Comparison of ENCODE assay signal across 8 cellular contexts in genomic region chr20:23668477-23668951, GRCh38. TPM values are rescaled to one million over a fixed set of nuclear protein-coding genes. Genes with fewer than 3 reads are reported as not detected.
DNase-seq lines count a peak whose midpoint lies in the region; ATAC-seq and TF ChIP-seq lines count a peak whose summit lies in the region.

No MANE protein-coding gene starts in this region.

- H3K4me1 ChIP-seq in BLaER1, result peaks cover 51% of the 10 kb centered on the region

- no peak overlapping the region for H3K9ac ChIP-seq in BLaER1

- H3K4me3 Mint-ChIP-seq in activated T-cell treated with anti-CD3 and anti-CD28 coated beads, Interleukin-2, amount 50 U/mL, for 4 hours, result no peak overlapping the region

- H3K4me3 ChIP-seq in BLaER1, result no peak overlapping the region

- intact Hi-C loops in head of caudate nucleus (cut with DNase I), result no loop called here

- DNase-seq in NCI-H69 (lab: John Stamatoyannopoulos, UW) (peak; percentile 71), head of caudate nucleus (peak in 39 of 42 donors; percentile 23 to 83 (median 61)), pons (ENCODE audit: low spot score) (peak; percentile 48), GF-D8 (lab: John Stamatoyannopoulos, UW) (no peak)
- no peak for DNase-seq in activated T-cell treated with anti-CD3 and anti-CD28 coated beads, Interleukin-2, amount 50 U/mL, for 4 hours

- no peaks in the 10 kb centered on the region for H4K20me1 ChIP-seq in BLaER1

- peak; percentile 85 for ATAC-seq in GM18505 (IDR thresholded peaks at IDR 0.05; ENCODE audit: unreplicated experiment)
- ATAC-seq in HG03175 (IDR thresholded peaks at IDR 0.05; ENCODE audit: unreplicated experiment), result peak; percentile 82
- peak; percentile 58 for ATAC-seq in activated T-cell treated with anti-CD3 and anti-CD28 coated beads, Interleukin-2, amount 50 U/mL, for 4 hours

- H3K4me1 Mint-ChIP-seq in activated T-cell treated with anti-CD3 and anti-CD28 coated beads, Interleukin-2, amount 50 U/mL, for 4 hours (ENCODE audit: low read depth), result no peaks in the 10 kb centered on the region

- no peaks in the 10 kb centered on the region for H3K9me3 ChIP-seq in BLaER1

- no peaks in the 10 kb centered on the region for H3K36me3 ChIP-seq in BLaER1

- H3K36me3 Mint-ChIP-seq in activated T-cell treated with anti-CD3 and anti-CD28 coated beads, Interleukin-2, amount 50 U/mL, for 4 hours (ENCODE audit: insufficient read depth), result no peaks in the 10 kb centered on the region

- H3K4me2 ChIP-seq in BLaER1, result peak overlapping the region; percentile 87

- H3K27ac ChIP-seq in BLaER1, result no peak overlapping the region

- no peaks in the 10 kb centered on the region for H3K27me3 Mint-ChIP-seq in activated T-cell treated with anti-CD3 and anti-CD28 coated beads, Interleukin-2, amount 50 U/mL, for 4 hours (ENCODE audit: low read depth)

- TF ChIP-seq POLR2A in GM18505 (IDR thresholded peaks at IDR 0.05; ENCODE audit: borderline replicate concordance, extremely low read depth, insufficient read depth, insufficient read length), result no peak

- no peaks in the 10 kb centered on the region for H3K27me3 ChIP-seq in BLaER1

- H3K9me3 Mint-ChIP-seq in activated T-cell treated with anti-CD3 and anti-CD28 coated beads, Interleukin-2, amount 50 U/mL, for 4 hours, result no peaks in the 10 kb centered on the region

RNA-seq across cellular contexts. Expression of gene CST4, which starts 20.3 kb away (rescaled TPM):
- total RNA-seq in activated T-cell treated with anti-CD3 and anti-CD28 coated beads, Interleukin-2, amount 50 U/mL, for 4 hours, result not detected

RNA-seq across cellular contexts. Expression of gene CST3, which starts 30.8 kb away (rescaled TPM):
- 1 to 10 TPM; 1.8 to 2.6 (median 2.0) TPM for total RNA-seq in activated T-cell treated with anti-CD3 and anti-CD28 coated beads, Interleukin-2, amount 50 U/mL, for 4 hours

Comparison
In these comparisons a context has a peak if more than half of its experiments do, and no peak if none do; other contexts are left out.
1. DNase-seq: peak in NCI-H69 (single experiment), head of caudate nucleus (39 of 42) and pons (single experiment); none in activated T-cell treated with anti-CD3 and anti-CD28 coated beads, Interleukin-2, amount 50 U/mL, for 4 hours (single experiment) and GF-D8 (single experiment).
2. Peak in every context shown above with its lines, with median percentiles within 50 percentile points of each other: ATAC-seq.